8 cellular contexts compared by ENCODE assay signal in the genomic region with DNA sequence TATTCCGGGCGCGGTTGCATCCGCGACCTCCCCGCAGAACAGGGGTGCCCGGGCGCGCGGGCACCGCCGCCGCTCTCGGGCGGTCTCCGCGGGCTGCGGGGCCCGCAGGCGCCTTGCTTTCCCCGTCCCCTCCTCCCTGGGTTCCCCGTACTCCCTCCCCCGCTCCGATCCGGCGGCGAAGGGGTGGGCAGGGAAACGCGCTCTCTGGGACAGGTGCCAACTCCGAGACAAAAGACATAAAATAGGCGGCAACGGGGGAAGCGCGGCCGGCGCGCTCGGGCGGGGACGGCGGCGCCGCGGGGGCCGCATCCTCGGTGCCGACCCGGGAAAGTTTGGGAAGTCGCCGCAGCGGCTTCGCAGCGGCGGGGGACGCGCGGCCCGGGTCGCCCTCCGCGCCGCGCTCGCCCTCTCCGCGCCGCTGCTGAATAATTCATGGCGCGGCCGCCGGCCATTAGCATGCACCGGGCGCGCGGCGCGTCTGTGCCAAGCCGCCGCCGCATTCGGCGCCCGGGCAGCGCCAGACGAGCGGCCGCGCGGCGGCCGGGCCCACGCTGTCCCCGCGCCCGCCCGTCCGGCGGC.
A peak's percentile ranks its signal among the peaks of the same experiment; 100 is the strongest.
DNase-seq lines count a peak whose midpoint lies in the region; ATAC-seq and TF ChIP-seq lines count a peak whose summit lies in the region.

No MANE protein-coding gene starts in this region.

- TF ChIP-seq CTCF in 22Rv1 (IDR thresholded peaks at IDR 0.05) (no peak), WERI-Rb-1 (IDR thresholded peaks at IDR 0.05; ENCODE audit: low read depth, low read length) (no peak), colonic mucosa (IDR thresholded peaks at IDR 0.05) (no peak)

- H3K4me3 ChIP-seq in WERI-Rb-1 (ENCODE audit: low read depth, low read length): peak overlapping the region; percentile 73
- peak overlapping the region; percentile 80 for H3K4me3 ChIP-seq in colonic mucosa

- intact Hi-C loops in colonic mucosa (cut with DNase I): no loop called here

- peak; percentile 89 for DNase-seq in NCI-H1694 (lab: John Stamatoyannopoulos, UW)
- DNase-seq in WERI-Rb-1: peak; percentile 69
- peak; percentile 94 for DNase-seq in colonic mucosa
- DNase-seq in left kidney (ENCODE audit: low read depth, low spot score): peak; percentile 91
- peak in 2 of 3 donors; percentile 39 to 62 for DNase-seq in stimulated activated CD4-positive, alpha-beta T cell treated with anti-CD3 and anti-CD28 coated beads, Interleukin-12 subunit alpha, Interleukin-12 subunit beta, amount 100 ng/mL, for 48 hours (ENCODE audit: low read depth in 2 of 3, low spot score in 1 of 3)

- H3K27ac ChIP-seq in 22Rv1: peak overlapping the region; percentile 100
- peak overlapping the region; percentile 94 for H3K27ac ChIP-seq in WERI-Rb-1
- H3K27ac ChIP-seq in colonic mucosa: peak overlapping the region; percentile 99

- H3K27me3 ChIP-seq in WERI-Rb-1 (ENCODE audit: insufficient read depth, low read depth, severe bottlenecking) (no peaks in the 10 kb centered on the region), colonic mucosa (no peaks in the 10 kb centered on the region)

- H3K9ac ChIP-seq in colonic mucosa (ENCODE audit: low read depth in 2 of 2, low read length in 2 of 2): peak overlapping the region; percentile 97 to 99

- peak; percentile 24 for ATAC-seq in GM18868 (IDR thresholded peaks at IDR 0.05; ENCODE audit: unreplicated experiment)
- ATAC-seq in HG03460 (IDR thresholded peaks at IDR 0.05; ENCODE audit: unreplicated experiment): no peak

- H3K36me3 ChIP-seq in WERI-Rb-1 (peaks cover 8% of the 10 kb centered on the region), colonic mucosa (no peaks in the 10 kb centered on the region)

- H3K4me1 ChIP-seq in colonic mucosa: peaks cover 36% of the 10 kb centered on the region

- H3K9me3 ChIP-seq in WERI-Rb-1 (ENCODE audit: severe bottlenecking) (no peaks in the 10 kb centered on the region), colonic mucosa (no peaks in the 10 kb centered on the region)
